Comparison of ENCODE assay signal across 15 cellular contexts in the genomic region with DNA sequence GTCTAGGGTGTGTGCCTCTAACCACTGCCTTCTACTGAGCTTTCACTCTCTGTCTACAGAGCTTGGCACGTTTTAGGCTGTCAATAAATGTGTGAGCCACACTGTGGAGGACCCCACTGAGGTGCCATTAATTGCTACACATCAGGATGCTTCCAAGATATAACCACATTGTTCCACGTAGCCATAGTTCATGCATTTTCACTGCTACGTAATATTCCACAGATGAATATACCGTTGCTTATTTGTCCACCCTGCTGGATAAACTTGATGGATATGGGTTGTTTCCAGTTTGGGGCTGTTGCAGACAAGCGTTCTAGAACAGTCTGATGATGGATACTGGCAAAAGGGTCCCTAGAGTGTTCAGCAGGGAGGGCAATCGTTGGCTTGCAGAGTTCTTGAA.
"Had no signal": no experiment of that assay in that cellular context is flagged by ENCODE, and none has a peak within 500 bp of the region (broad histone marks: within the 10 kb centered on the region; RNA-seq: fewer than 3 reads in every experiment).

No MANE protein-coding gene starts in this region.

- DNase-seq: cortex of kidney; effector memory CD4-positive, alpha-beta T cell; mammary epithelial cell; naive thymus-derived CD8-positive, alpha-beta T cell; stimulated activated CD4-positive, alpha-beta T cell treated with anti-CD3 and anti-CD28 coated beads, Interleukin-2, amount 100 ng/mL, for 24 hours; stimulated activated CD4-positive, alpha-beta T cell treated with anti-CD3 and anti-CD28 coated beads, Interleukin-4, amount 100 ng/mL, for 4 hours; stimulated activated naive CD4-positive, alpha-beta T cell treated with Interleukin-2 at 50 U/mL for 16 hours; upper lobe of right lung had no signal

- H3K9me3 ChIP-seq: prostate gland, testis, tibial nerve, upper lobe of right lung, vagina had no signal

- H3K9me3 Mint-ChIP-seq: naive thymus-derived CD8-positive, alpha-beta T cell had no signal

- H3K27ac ChIP-seq: parathyroid adenoma, prostate gland, skin epidermis, testis, upper lobe of right lung, vagina had no signal

- H3K27me3 Mint-ChIP-seq: naive thymus-derived CD8-positive, alpha-beta T cell had no signal

- H3K4me3 Mint-ChIP-seq: naive thymus-derived CD8-positive, alpha-beta T cell had no signal

- ATAC-seq: naive thymus-derived CD8-positive, alpha-beta T cell; sciatic nerve; upper lobe of right lung had no signal
